ENCODE assay signal across 13 cellular contexts in the genomic region with DNA sequence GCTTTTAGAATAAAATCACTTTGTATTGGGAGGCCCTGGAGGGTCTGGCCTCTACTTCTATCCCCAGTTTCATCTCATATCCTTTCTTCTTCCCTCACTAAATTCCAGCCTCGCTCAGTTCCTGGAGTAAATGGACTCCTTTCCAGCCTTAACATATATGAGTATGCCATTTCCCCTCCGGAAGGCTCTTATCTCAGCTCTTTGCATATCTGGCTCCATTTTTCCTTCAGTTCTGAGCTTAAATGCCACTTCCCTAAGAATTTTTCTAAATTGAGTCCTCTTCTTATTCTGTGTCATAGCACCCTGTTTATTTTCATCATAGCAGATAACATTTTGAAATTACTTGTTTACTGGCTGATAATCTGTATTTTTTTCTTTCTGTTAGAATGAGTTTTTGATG. TPM values are rescaled to one million over a fixed set of nuclear protein-coding genes. Genes with fewer than 3 reads are reported as not detected.
DNase-seq lines count a peak whose midpoint lies in the region; ATAC-seq and TF ChIP-seq lines count a peak whose summit lies in the region.
"Had no signal": no experiment of that assay in that cellular context is flagged by ENCODE, and none has a peak within 500 bp of the region (broad histone marks: within the 10 kb centered on the region; RNA-seq: fewer than 3 reads in every experiment).

No MANE protein-coding gene starts in this region.

- H3K9ac ChIP-seq in SU-DHL-6 (ENCODE audit: low read length) (0 out of 2 replicates have a peak overlapping the region, but pooled peaks have one; percentile 7), smooth muscle cell (ENCODE audit: low read depth) (no peak overlapping the region), mesenchymal stem cell (ENCODE audit: low read length) (no peak overlapping the region)
- H3K9ac ChIP-seq: BLaER1 had no signal

- no peaks in the 10 kb centered on the region for H3K9me2 ChIP-seq in DOHH2 (replicated peaks; ENCODE audit: control insufficient read depth, low read length)
- no peaks in the 10 kb centered on the region for H3K9me2 ChIP-seq in SU-DHL-6 (replicated peaks; ENCODE audit: insufficient read depth, low read length)

- H3K14ac ChIP-seq in mesenchymal stem cell (ENCODE audit: low read length in 2 of 2) = no peak overlapping the region

- no peak overlapping the region for H3K18ac ChIP-seq in mesenchymal stem cell (ENCODE audit: low read depth in 1 of 2, low read length in 2 of 2)

- TF ChIP-seq CTCF in DOHH2 (IDR thresholded peaks at IDR 0.05; ENCODE audit: low read depth, low read length, poor library complexity, severe bottlenecking) = no peak
- no peak for TF ChIP-seq CTCF in SU-DHL-6 (IDR thresholded peaks at IDR 0.05; ENCODE audit: insufficient read depth, low read length, poor library complexity, severe bottlenecking)
- no peak for TF ChIP-seq CTCF in body of pancreas (IDR thresholded peaks at IDR 0.05)
- no peak for TF ChIP-seq CTCF in smooth muscle cell (IDR thresholded peaks at IDR 0.05; ENCODE audit: borderline replicate concordance, insufficient read depth, poor library complexity, severe bottlenecking)

- H3K79me2 ChIP-seq in DOHH2 (ENCODE audit: control insufficient read depth, low read length) (no peaks in the 10 kb centered on the region), SU-DHL-6 (ENCODE audit: insufficient read depth, low read length) (no peaks in the 10 kb centered on the region), smooth muscle cell (ENCODE audit: low read depth) (no peaks in the 10 kb centered on the region)

- ATAC-seq in body of pancreas (peak; percentile 8), HG02571 (IDR thresholded peaks at IDR 0.05; ENCODE audit: unreplicated experiment) (no peak)

- H3K36me3 ChIP-seq in DOHH2 (ENCODE audit: control insufficient read depth, low read length) (no peaks in the 10 kb centered on the region), SU-DHL-6 (ENCODE audit: low read length) (no peaks in the 10 kb centered on the region), body of pancreas (replicated peaks in 1 of 2; ENCODE audit: insufficient read depth in 1 of 2, low read depth in 2 of 2) (no peaks in the 10 kb centered on the region), smooth muscle cell (ENCODE audit: low read depth) (no peaks in the 10 kb centered on the region), mesenchymal stem cell (ENCODE audit: control insufficient read depth in 1 of 2, insufficient read depth in 2 of 2, low read depth in 1 of 2, low read length in 2 of 2) (no peaks in the 10 kb centered on the region)
- H3K36me3 ChIP-seq: BLaER1, HAP-1 had no signal

- no peak overlapping the region for H3K23ac ChIP-seq in mesenchymal stem cell (ENCODE audit: low read length in 2 of 2)

- H3K27ac ChIP-seq in DOHH2 (ENCODE audit: low read depth, low read length) (peak overlapping the region; percentile 55; the same call in 1 of the 2 replicates), SU-DHL-6 (ENCODE audit: low read depth, low read length) (peak overlapping the region; percentile 78), body of pancreas (peak overlapping the region in 2 of 4 donors; percentile 31 to 48), smooth muscle cell (ENCODE audit: low read depth) (no peak overlapping the region), mesenchymal stem cell (ENCODE audit: low read length, poor library complexity, severe bottlenecking) (no peak overlapping the region)
- H3K27ac ChIP-seq: BLaER1 had no signal

- whole genome bisulfite sequencing in body of pancreas, 2 donors = 44 to 62% methylated on average over 2 of the region's 2 CpGs
- 23% methylated on average over 2 of the region's 2 CpGs for WGBS in smooth muscle cell (ENCODE audit: low lambda C conversion rate)
- WGBS in mesenchymal stem cell = 60% methylated on average over 2 of the region's 2 CpGs

- H4K20me1 ChIP-seq in DOHH2 (ENCODE audit: control insufficient read depth, insufficient read depth, low read depth, low read length) (no peaks in the 10 kb centered on the region), SU-DHL-6 (ENCODE audit: low read depth, low read length) (no peaks in the 10 kb centered on the region), smooth muscle cell (ENCODE audit: low read depth) (no peaks in the 10 kb centered on the region)
- H4K20me1 ChIP-seq: BLaER1 had no signal

- no peak overlapping the region for H2AK5ac ChIP-seq in mesenchymal stem cell (ENCODE audit: low read length, severe bottlenecking)

- H4K8ac ChIP-seq in mesenchymal stem cell (ENCODE audit: low read length) = no peak overlapping the region

- no peak overlapping the region for H2BK5ac ChIP-seq in mesenchymal stem cell (ENCODE audit: low read depth, low read length, poor library complexity, severe bottlenecking)

- H3K79me1 ChIP-seq in mesenchymal stem cell (replicated peaks; ENCODE audit: low read length, poor library complexity, severe bottlenecking) = no peaks in the 10 kb centered on the region

- H3K9me3 ChIP-seq in DOHH2 (ENCODE audit: control insufficient read depth, insufficient read depth, low read length) (no peaks in the 10 kb centered on the region), SU-DHL-6 (ENCODE audit: insufficient read depth, low read length) (no peaks in the 10 kb centered on the region), body of pancreas (no peaks in the 10 kb centered on the region), smooth muscle cell (replicated peaks; ENCODE audit: low read depth) (no peaks in the 10 kb centered on the region), mesenchymal stem cell (ENCODE audit: control insufficient read depth, low read length) (no peaks in the 10 kb centered on the region)
- H3K9me3 ChIP-seq: BLaER1, HAP-1 had no signal

- H3K4me3 ChIP-seq in DOHH2 (ENCODE audit: low read length) (no peak overlapping the region), SU-DHL-6 (ENCODE audit: insufficient read depth, low read length, poor library complexity, severe bottlenecking) (no peak overlapping the region), body of pancreas (no peak overlapping the region), smooth muscle cell (no peak overlapping the region), mesenchymal stem cell (ENCODE audit: insufficient read depth in 1 of 2, low read depth in 1 of 2, low read length in 2 of 2) (no peak overlapping the region)
- H3K4me3 ChIP-seq: BLaER1, HAP-1 had no signal

- H3K27me3 ChIP-seq in DOHH2 (ENCODE audit: control insufficient read depth, low read length) (no peaks in the 10 kb centered on the region), SU-DHL-6 (ENCODE audit: low read length) (no peaks in the 10 kb centered on the region), body of pancreas (no peaks in the 10 kb centered on the region), smooth muscle cell (ENCODE audit: low read depth) (no peaks in the 10 kb centered on the region), mesenchymal stem cell (ENCODE audit: control insufficient read depth in 1 of 2, insufficient read depth in 1 of 2, low read length in 2 of 2) (no peaks in the 10 kb centered on the region)
- H3K27me3 ChIP-seq: BLaER1 had no signal

- H3K4me1 ChIP-seq in DOHH2 (ENCODE audit: control insufficient read depth, low read length) = peaks cover 57% of the 10 kb centered on the region
- peaks cover 42% of the 10 kb centered on the region for H3K4me1 ChIP-seq in body of pancreas
- no peaks in the 10 kb centered on the region for H3K4me1 ChIP-seq in smooth muscle cell (ENCODE audit: low read depth)
- H3K4me1 ChIP-seq in mesenchymal stem cell (ENCODE audit: control insufficient read depth, insufficient read depth, low read depth, low read length) = peaks cover 2% of the 10 kb centered on the region
- H3K4me1 ChIP-seq: BLaER1, HAP-1 had no signal

- no peak overlapping the region for H2BK15ac ChIP-seq in mesenchymal stem cell (ENCODE audit: low read depth, poor library complexity, severe bottlenecking)

- H2BK12ac ChIP-seq in mesenchymal stem cell (ENCODE audit: low read length in 2 of 2) = no peak overlapping the region

- H3K4ac ChIP-seq in mesenchymal stem cell (ENCODE audit: low read depth in 1 of 2, low read length in 2 of 2) = no peak overlapping the region

- H3F3A ChIP-seq in DOHH2 (ENCODE audit: control insufficient read depth, insufficient read depth) (no peaks in the 10 kb centered on the region), SU-DHL-6 (ENCODE audit: insufficient read depth) (0 out of 2 replicates have a peak, but pooled peaks cover 6% of the 10 kb centered on the region), smooth muscle cell (ENCODE audit: low read depth) (no peaks in the 10 kb centered on the region)

- peak overlapping the region; percentile 52 for H3K4me2 ChIP-seq in DOHH2 (ENCODE audit: low read length)
- H3K4me2 ChIP-seq in SU-DHL-6 (ENCODE audit: low read depth, low read length, poor library complexity, severe bottlenecking) = peak overlapping the region; percentile 50
- no peak overlapping the region for H3K4me2 ChIP-seq in smooth muscle cell
- H3K4me2 ChIP-seq in mesenchymal stem cell (ENCODE audit: low read length, poor library complexity, severe bottlenecking) = no peak overlapping the region
- H3K4me2 ChIP-seq: BLaER1 had no signal

- H2AFZ ChIP-seq in SU-DHL-6 (ENCODE audit: low read depth, low read length, severe bottlenecking) = no peak overlapping the region
- H2AFZ ChIP-seq in smooth muscle cell (ENCODE audit: low read depth) = peak overlapping the region; percentile 10
- H2AFZ ChIP-seq in mesenchymal stem cell (ENCODE audit: low read depth, low read length) = no peak overlapping the region

- no peak overlapping the region for H2BK120ac ChIP-seq in mesenchymal stem cell (ENCODE audit: low read depth, low read length)

- TF ChIP-seq POLR2A in body of pancreas (IDR thresholded peaks at IDR 0.05) = no peak

- no peak overlapping the region for H4K91ac ChIP-seq in mesenchymal stem cell (ENCODE audit: low read length)

- DNase-seq in body of pancreas (no peak), smooth muscle cell (lab: John Stamatoyannopoulos, UW; ENCODE audit: unreplicated experiment) (no peak), mesenchymal stem cell (no peak)
- no peak for DNase-seq in effector CD8-positive, alpha-beta T cell (lab: John Stamatoyannopoulos, UW)
- no peak for DNase-seq in activated CD4-positive, CD25-positive, alpha-beta regulatory T cell (lab: John Stamatoyannopoulos, UW)
- DNase-seq: 8988T, AML-193, DMS53 had no signal

- intact Hi-C loops in body of pancreas (cut with DNase I) = no loop called here

RNA-seq across cellular contexts. Expression of gene DUSP10, which starts 20.2 kb away (rescaled TPM):
- total RNA-seq in body of pancreas = 10 to 100 TPM in 1 of 2 donors, 1 to 10 TPM in 1; 5.4 to 12.2 TPM
- 78.2 and 104 TPM in 2 replicates for total RNA-seq in smooth muscle cell
- 49.7 and 56.8 TPM in 2 replicates for polyA plus RNA-seq in smooth muscle cell
- polyA plus RNA-seq in mesenchymal stem cell (2013, experiment 1 of 2) = 46.8 TPM
- 45.6 TPM for polyA plus RNA-seq in mesenchymal stem cell (2013, experiment 2 of 2)

Comparison
In these comparisons a context has a peak if more than half of its experiments do, and no peak if none do; other contexts are left out.
1. H3K27ac ChIP-seq: peak in DOHH2 (single experiment) and SU-DHL-6 (single experiment); none in smooth muscle cell (single experiment) and mesenchymal stem cell (single experiment).
2. H3K4me2 ChIP-seq: peak in DOHH2 (single experiment) and SU-DHL-6 (single experiment); none in smooth muscle cell (single experiment) and mesenchymal stem cell (single experiment).